ENCODE assay signal across 12 cellular contexts in genomic region chr1:225700164-225700740, GRCh38. TPM values are rescaled to one million over a fixed set of nuclear protein-coding genes. Genes with fewer than 3 reads are reported as not detected.
A peak's percentile ranks its signal among the peaks of the same experiment; 100 is the strongest.
DNase-seq lines count a peak whose midpoint lies in the region; ATAC-seq, FAIRE-seq and TF ChIP-seq lines count a peak whose summit lies in the region.
"Had no signal": no experiment of that assay in that cellular context is flagged by ENCODE, and none has a peak within 500 bp of the region (broad histone marks: within the 10 kb centered on the region; RNA-seq: fewer than 3 reads in every experiment).

No MANE protein-coding gene starts in this region.

- in situ Hi-C loops in brain microvascular endothelial cell (cut with HindIII; ENCODE audit: low pct_ligation_motif_present, low sequenced_read_pairs): no loop called here

- no peaks in the 10 kb centered on the region for H3K27me3 ChIP-seq in brain microvascular endothelial cell (replicated peaks)
- no peaks in the 10 kb centered on the region for H3K27me3 ChIP-seq in right lobe of liver
- H3K27me3 ChIP-seq: stomach had no signal

- no peaks in the 10 kb centered on the region for H3K36me3 ChIP-seq in brain microvascular endothelial cell (replicated peaks)
- H3K36me3 ChIP-seq in right lobe of liver: no peaks in the 10 kb centered on the region
- H3K36me3 ChIP-seq: stomach had no signal

- no peaks in the 10 kb centered on the region for H3K9me3 Mint-ChIP-seq in activated naive CD4-positive, alpha-beta T cell treated with anti-CD3 and anti-CD28 coated beads, Interleukin-2, amount 10 ng/mL, durations not matched to agents 7 days and 5 days

- H3K4me2 ChIP-seq in A549: peak overlapping the region; percentile 88

- H3K4me1 Mint-ChIP-seq in activated naive CD4-positive, alpha-beta T cell treated with anti-CD3 and anti-CD28 coated beads, Interleukin-2, amount 10 ng/mL, durations not matched to agents 7 days and 5 days: no peaks in the 10 kb centered on the region

- H3K36me3 Mint-ChIP-seq in activated naive CD4-positive, alpha-beta T cell treated with anti-CD3 and anti-CD28 coated beads, Interleukin-2, amount 10 ng/mL, durations not matched to agents 7 days and 5 days: no peaks in the 10 kb centered on the region

- CTCF ChIA-PET in A549 (lab: Yijun Ruan, JAX): interaction anchor here (1.0 to 6.4 kb wide), 12 partner anchors 9 to 79 kb away, joined by 3 to 37 read pairs (median 4); partner anchors contain the start of gene SRP9
- CTCF ChIA-PET in activated naive CD4-positive, alpha-beta T cell treated with anti-CD3 and anti-CD28 coated beads, Interleukin-2, amount 10 ng/mL, durations not matched to agents 7 days and 5 days (lab: Charles Lee): no interaction called here

- POLR2A ChIA-PET in A549 (lab: Yijun Ruan, JAX): interaction anchor here (0.6 to 2.3 kb wide), 10 partner anchors 11 to 78 kb away, joined by 3 to 26 read pairs (median 7); partner anchors contain the start of genes ENAH and SRP9

- TF ChIP-seq CTCF in A549 (IDR thresholded peaks at IDR 0.05) (no peak), brain microvascular endothelial cell (IDR thresholded peaks at IDR 0.05; ENCODE audit: low read depth, low read length, missing control alignments) (no peak), right lobe of liver (IDR thresholded peaks at IDR 0.05) (no peak)

- H3K4me3 ChIP-seq in A549 (no peak overlapping the region), brain microvascular endothelial cell (ENCODE audit: low read depth, low read length) (no peak overlapping the region), right lobe of liver (no peak overlapping the region)
- H3K4me3 ChIP-seq: stomach had no signal

- no peaks in the 10 kb centered on the region for H3K27me3 Mint-ChIP-seq in activated naive CD4-positive, alpha-beta T cell treated with anti-CD3 and anti-CD28 coated beads, Interleukin-2, amount 10 ng/mL, durations not matched to agents 7 days and 5 days

- H3K4me3 Mint-ChIP-seq in activated naive CD4-positive, alpha-beta T cell treated with anti-CD3 and anti-CD28 coated beads, Interleukin-2, amount 10 ng/mL, durations not matched to agents 7 days and 5 days: no peak overlapping the region
- H3K4me3 Mint-ChIP-seq: nephron progenitor cell had no signal

- intact Hi-C loops in right lobe of liver (cut with DNase I): no loop called here

- DNase-seq in A549 (ENCODE audit: low read depth in 1 of 2, low spot score in 1 of 2): peak; percentile 89 to 97
- peak; percentile 86 for DNase-seq in HTR-8/SVneo (ENCODE audit: insufficient read length, low spot score)
- peak; percentile 97 for DNase-seq in brain microvascular endothelial cell
- DNase-seq in right lobe of liver: no peak
- no peak for DNase-seq in NCI-H1694 (lab: John Stamatoyannopoulos, UW)
- DNase-seq in globus pallidus (ENCODE audit: low spot score): no peak
- no peak for DNase-seq in activated naive CD4-positive, alpha-beta T cell treated with anti-CD3 and anti-CD28 coated beads, Interleukin-2, amount 10 ng/mL, durations not matched to agents 7 days and 5 days
- DNase-seq in putamen (ENCODE audit: low spot score): no peak
- DNase-seq: nephron progenitor cell, stomach had no signal

- H3K27ac ChIP-seq in A549: peak overlapping the region; percentile 84 to 93
- H3K27ac ChIP-seq in brain microvascular endothelial cell: peak overlapping the region; percentile 87
- H3K27ac ChIP-seq in right lobe of liver: no peak overlapping the region
- H3K27ac ChIP-seq: C4-2B had no signal

- H3K9me3 ChIP-seq in A549 (no peaks in the 10 kb centered on the region), right lobe of liver (no peaks in the 10 kb centered on the region)
- H3K9me3 ChIP-seq: stomach had no signal

- TF ChIP-seq POLR2A in A549 (IDR thresholded peaks at IDR 0.05; ENCODE audit: low read length) (no peak), right lobe of liver (IDR thresholded peaks at IDR 0.05) (no peak)

- H3K27ac Mint-ChIP-seq in activated naive CD4-positive, alpha-beta T cell treated with anti-CD3 and anti-CD28 coated beads, Interleukin-2, amount 10 ng/mL, durations not matched to agents 7 days and 5 days: no peak overlapping the region
- H3K27ac Mint-ChIP-seq: nephron progenitor cell had no signal

- WGBS in A549 (ENCODE audit: missing lambda C conversion rate): 9% methylated on average over 14 of the region's 14 CpGs
- 66% methylated on average over 14 of the region's 14 CpGs for WGBS in right lobe of liver (ENCODE audit: insufficient coverage, low coverage, low lambda C conversion rate, missing lambda C conversion rate)

- peak; percentile 89 for FAIRE-seq in A549 (lab: Jason Lieb, UNC)
- FAIRE-seq in HTR-8/SVneo (lab: Jason Lieb, UNC): peak; percentile 97

- peaks cover 35% of the 10 kb centered on the region for H3K4me1 ChIP-seq in A549
- peaks cover 0 to 13% (median 6%) of the 10 kb centered on the region in 4 donors for H3K4me1 ChIP-seq in right lobe of liver

- peak; percentile 86 to 89; a peak in 2 of 5 replicates for TF ChIP-seq EP300 in A549 (IDR thresholded peaks at IDR 0.05)

- ATAC-seq in A549 (peak; percentile 96 to 98), right lobe of liver (peak in 3 of 4 donors; percentile 16 to 32 (median 22))

- peak; percentile 19 to 58; a peak in 3 of 5 replicates for TF ChIP-seq RAD21 in A549 (conservative IDR thresholded peaks at IDR 0.05 in 1 of 2, IDR thresholded peaks at IDR 0.05 in 1 of 2)

TF ChIP-seq in A549, 52 proteins besides CTCF, POLR2A, EP300 and RAD21 (continues in another document):
- TF ChIP-seq ZSCAN20 (CRISPR knock-in tag; IDR thresholded peaks at IDR 0.05) (no peak), E2F6 (IDR thresholded peaks at IDR 0.05; ENCODE audit: borderline replicate concordance, low read depth) (0 out of 2 replicates have a peak, but pooled peaks have one; percentile 36), HOXA7 (CRISPR knock-in tag; IDR thresholded peaks at IDR 0.05) (no peak), BCL3 (IDR thresholded peaks at IDR 0.05) (peak; percentile 92; the same call in 2 of the 3 replicates), PBX3 (IDR thresholded peaks at IDR 0.05) (peak; percentile 19; the same call in 1 of the 2 replicates), JUNB (IDR thresholded peaks at IDR 0.05) (peak; percentile 97), RNF2 (IDR thresholded peaks at IDR 0.05; ENCODE audit: borderline replicate concordance, low read depth) (no peak), FOXS1 (CRISPR knock-in tag; IDR thresholded peaks at IDR 0.05) (peak; percentile 87; the same call in 1 of the 2 replicates), FOSL2 (IDR thresholded peaks at IDR 0.05) (peak; percentile 95), FOSL2 (CRISPR knock-in tag; IDR thresholded peaks at IDR 0.05) (peak; percentile 96), GATA3 (IDR thresholded peaks at IDR 0.05; ENCODE audit: borderline replicate concordance) (peak; percentile 93), SREBF2 (IDR thresholded peaks at IDR 0.05) (no peak), SMC3 (IDR thresholded peaks at IDR 0.05) (peak; percentile 50; the same call in 2 of the 3 replicates), NPAS2 (CRISPR knock-in tag; IDR thresholded peaks at IDR 0.05; ENCODE audit: borderline replicate concordance) (no peak), USF2 (IDR thresholded peaks at IDR 0.05) (peak; percentile 77), NFE2L2 (conservative IDR thresholded peaks at IDR 0.05; ENCODE audit: low read length) (peak; percentile 39; the same call in 1 of the 2 replicates), ZFP36 (IDR thresholded peaks at IDR 0.05; ENCODE audit: borderline replicate concordance, partially characterized antibody) (peak; percentile 22), MAX (IDR thresholded peaks at IDR 0.05) (peak; percentile 93)

RNA-seq across cellular contexts. Expression of gene ENAH, which starts 47.3 kb away (rescaled TPM):
- polyA plus RNA-seq in A549 (2011; rRNA removed) (124 and 142 TPM in 2 replicates), A549 (2017; fragmentation: RNase III; extraction: RNeasy Plus Mini Kit Qiagen cat#74134 plus additional on column Dnase treatment) (155 to 172 TPM (median 167 TPM) in 3 replicates)
- 32.6 and 33.0 TPM in 2 replicates for polyA plus RNA-seq in A549 (2012; cell fraction: cytosol; rRNA removed)
- polyA plus RNA-seq in A549 (2012; cell fraction: nucleus; rRNA removed): 19.3 and 23.0 TPM in 2 replicates
- polyA minus RNA-seq in A549 (2011; rRNA and poly(A)+ RNA removed): 97.3 and 100 TPM in 2 replicates
- 10 to 100 TPM in 5 of 6 experiments, 1 to 10 TPM in 1; 9.0 to 33.2 (median 20.8) TPM for total RNA-seq in right lobe of liver
- total RNA-seq: T-helper 1 cell treated with Interleukin-12 subunit alpha and Interleukin-12 subunit beta and Interleukin-4 antibody, amounts not matched to agents 30 ng/mL and 1 ng/mL, for 36 hours had no signal

Comparison
In these comparisons a context has a peak if more than half of its experiments do, and no peak if none do; other contexts are left out.
1. DNase-seq: peak in A549 (2 of 2), HTR-8/SVneo (single experiment) and brain microvascular endothelial cell (single experiment); none in right lobe of liver (0 of 3), NCI-H1694 (single experiment), globus pallidus (single experiment), activated naive CD4-positive, alpha-beta T cell treated with anti-CD3 and anti-CD28 coated beads, Interleukin-2, amount 10 ng/mL, durations not matched to agents 7 days and 5 days (single experiment) and putamen (single experiment).
2. H3K27ac ChIP-seq: peak in A549 (2 of 2) and brain microvascular endothelial cell (single experiment); none in right lobe of liver (0 of 3).